Comparison of ENCODE assay signal across 17 cellular contexts in genomic region chr11:122678406-122678805, GRCh38. TPM values are rescaled to one million over a fixed set of nuclear protein-coding genes. Genes with fewer than 3 reads are reported as not detected.
DNase-seq lines count a peak whose midpoint lies in the region; ATAC-seq, FAIRE-seq and TF ChIP-seq lines count a peak whose summit lies in the region.
"Had no signal": no experiment of that assay in that cellular context is flagged by ENCODE, and none has a peak within 500 bp of the region (broad histone marks: within the 10 kb centered on the region; RNA-seq: fewer than 3 reads in every experiment).

No MANE protein-coding gene starts in this region.

- H3K4me1 Mint-ChIP-seq in CD8-positive, alpha-beta T cell (ENCODE audit: low read depth), result peaks cover 72% of the 10 kb centered on the region
- peaks cover 25 to 82% (median 61%) of the 10 kb centered on the region in 4 donors for H3K4me1 Mint-ChIP-seq in naive thymus-derived CD8-positive, alpha-beta T cell
- H3K4me1 Mint-ChIP-seq in natural killer cell, result peaks cover 19 to 35% of the 10 kb centered on the region in 2 donors

- no peak for TF ChIP-seq CTCF in CD8-positive, alpha-beta T cell (IDR thresholded peaks at IDR 0.05)
- no peak for TF ChIP-seq CTCF in natural killer cell (IDR thresholded peaks at IDR 0.05)

- H3K4me3 Mint-ChIP-seq in CD8-positive, alpha-beta T cell, result no peak overlapping the region
- H3K4me3 Mint-ChIP-seq in naive thymus-derived CD8-positive, alpha-beta T cell, result no peak overlapping the region
- no peak overlapping the region for H3K4me3 Mint-ChIP-seq in natural killer cell
- H3K4me3 Mint-ChIP-seq: B cell, CD14-positive monocyte, HFFc6 had no signal

- no peak for ATAC-seq in CD8-positive, alpha-beta T cell
- ATAC-seq in naive thymus-derived CD8-positive, alpha-beta T cell, result no peak
- ATAC-seq in natural killer cell, result no peak
- no peak for ATAC-seq in HG03457 (IDR thresholded peaks at IDR 0.05; ENCODE audit: unreplicated experiment)

- H3K27ac ChIP-seq in BLaER1, result peak overlapping the region; percentile 42
- H3K27ac ChIP-seq in CD8-positive, alpha-beta T cell (ENCODE audit: low read depth, low read length), result no peak overlapping the region

- no peaks in the 10 kb centered on the region for H3K9me3 ChIP-seq in BLaER1
- H3K9me3 ChIP-seq in CD8-positive, alpha-beta T cell (ENCODE audit: low read length), result no peaks in the 10 kb centered on the region

- H3K4me1 ChIP-seq in BLaER1, result peaks cover 100% of the 10 kb centered on the region
- peaks cover 40% of the 10 kb centered on the region for H3K4me1 ChIP-seq in CD8-positive, alpha-beta T cell (ENCODE audit: insufficient read depth, low read length)

- no peaks in the 10 kb centered on the region for H3K9me3 Mint-ChIP-seq in CD8-positive, alpha-beta T cell
- no peaks in the 10 kb centered on the region for H3K9me3 Mint-ChIP-seq in naive thymus-derived CD8-positive, alpha-beta T cell
- H3K9me3 Mint-ChIP-seq in natural killer cell, result no peaks in the 10 kb centered on the region
- H3K9me3 Mint-ChIP-seq: CD14-positive monocyte, HFFc6 had no signal

- peak overlapping the region; percentile 99 for H3K4me2 ChIP-seq in BLaER1

- FAIRE-seq in RCC 7860 (lab: Jason Lieb, UNC) (no peak), GM19239 (lab: Jason Lieb, UNC) (no peak)
- FAIRE-seq: G401.6 had no signal

- POLR2A ChIA-PET in CD8-positive, alpha-beta T cell (lab: Charles Lee), result interaction anchor here (1.0 kb wide), 1 partner anchor 10 kb away, joined by 3 read pairs; no protein-coding TSS in a partner anchor
- POLR2A ChIA-PET in naive thymus-derived CD8-positive, alpha-beta T cell (lab: Charles Lee), result interaction anchor here (1.2 to 2.1 kb wide), 3 partner anchors 12 to 18 kb away, joined by 3 to 10 read pairs (median 4); no protein-coding TSS in a partner anchor

- intact Hi-C loops in CD8-positive, alpha-beta T cell (cut with DNase I, micrococcal nuclease), result loop anchor here in 1 of 2 experiments (10.0 kb wide), 1 partner anchor 1384 kb away; the partner anchor contains the start of gene SC5D
- intact Hi-C loops in natural killer cell (cut with micrococcal nuclease), result loop anchor here (5.0 kb wide), 1 partner anchor 69 kb away; no protein-coding TSS in a partner anchor

- no peak for DNase-seq in CD8-positive, alpha-beta T cell
- DNase-seq in RCC 7860 (ENCODE audit: low spot score), result peak; percentile 8
- no peak for DNase-seq in naive thymus-derived CD8-positive, alpha-beta T cell
- DNase-seq in dedifferentiated amniotic fluid mesenchymal stem cell (ENCODE audit: extremely low spot score), result no peak
- no peak for DNase-seq in natural killer cell
- DNase-seq in GM19239 (ENCODE audit: insufficient read length, low spot score), result no peak
- DNase-seq: Calu3, DMS 273 treated with DMSO at 0.1 percent for 48 hours, DMS79, EL, HCEC 1CT, HFFc6 had no signal

- H3K27ac Mint-ChIP-seq in CD8-positive, alpha-beta T cell, result peak overlapping the region; percentile 68
- H3K27ac Mint-ChIP-seq in naive thymus-derived CD8-positive, alpha-beta T cell, result peak overlapping the region in 7 of 10 donors; percentile 14 to 93 (median 72)
- H3K27ac Mint-ChIP-seq in natural killer cell, result no peak overlapping the region
- H3K27ac Mint-ChIP-seq: B cell, HFFc6 had no signal

- no peaks in the 10 kb centered on the region for H3K27me3 Mint-ChIP-seq in CD8-positive, alpha-beta T cell (ENCODE audit: low read depth)
- no peaks in the 10 kb centered on the region for H3K27me3 Mint-ChIP-seq in naive thymus-derived CD8-positive, alpha-beta T cell
- no peaks in the 10 kb centered on the region for H3K27me3 Mint-ChIP-seq in natural killer cell (ENCODE audit: low read depth in 2 of 2)
- H3K27me3 Mint-ChIP-seq: B cell had no signal

- no peak overlapping the region for H3K9ac ChIP-seq in BLaER1

- H4K20me1 ChIP-seq in BLaER1, result peaks cover 74% of the 10 kb centered on the region

- no peak overlapping the region for H3K4me3 ChIP-seq in BLaER1
- no peak overlapping the region for H3K4me3 ChIP-seq in CD8-positive, alpha-beta T cell (ENCODE audit: low read depth, low read length)

- peaks cover 12% of the 10 kb centered on the region for H3K36me3 Mint-ChIP-seq in CD8-positive, alpha-beta T cell
- no peaks in the 10 kb centered on the region for H3K36me3 Mint-ChIP-seq in naive thymus-derived CD8-positive, alpha-beta T cell
- no peaks in the 10 kb centered on the region for H3K36me3 Mint-ChIP-seq in natural killer cell

- H3K27me3 ChIP-seq in BLaER1, result no peaks in the 10 kb centered on the region
- no peaks in the 10 kb centered on the region for H3K27me3 ChIP-seq in CD8-positive, alpha-beta T cell (ENCODE audit: insufficient read depth, low read length)

- peaks cover 98% of the 10 kb centered on the region for H3K36me3 ChIP-seq in BLaER1
- H3K36me3 ChIP-seq in CD8-positive, alpha-beta T cell (ENCODE audit: insufficient read depth, low read length), result no peaks in the 10 kb centered on the region

- CTCF ChIA-PET in CD8-positive, alpha-beta T cell (lab: Charles Lee), result interaction anchor here (1.3 to 9.3 kb wide), 4 partner anchors 11 to 77 kb away, joined by 4 to 80 read pairs (median 28); partner anchors contain the start of gene UBASH3B

RNA-seq across cellular contexts. Expression of gene UBASH3B, which starts 22.9 kb away (rescaled TPM):
- 10 to 100 TPM; 16.7 to 19.3 TPM for total RNA-seq in CD8-positive, alpha-beta T cell
- 10 to 100 TPM; 33.7 to 35.2 TPM for total RNA-seq in naive thymus-derived CD8-positive, alpha-beta T cell
- 10 to 100 TPM in 1 of 3 donors, 1 to 10 TPM in 2; 6.8 to 12.8 (median 7.1) TPM for polyA plus RNA-seq in naive thymus-derived CD8-positive, alpha-beta T cell
- total RNA-seq in natural killer cell, result 10 to 100 TPM; 28.7 to 33.9 (median 33.5) TPM

Comparison
In these comparisons a context has a peak if more than half of its experiments do, and no peak if none do; other contexts are left out.
1. H3K27ac Mint-ChIP-seq: peak in CD8-positive, alpha-beta T cell (single experiment) and naive thymus-derived CD8-positive, alpha-beta T cell (7 of 10); none in natural killer cell (0 of 2).